1 cellular context compared by ENCODE assay signal in the genomic region with DNA sequence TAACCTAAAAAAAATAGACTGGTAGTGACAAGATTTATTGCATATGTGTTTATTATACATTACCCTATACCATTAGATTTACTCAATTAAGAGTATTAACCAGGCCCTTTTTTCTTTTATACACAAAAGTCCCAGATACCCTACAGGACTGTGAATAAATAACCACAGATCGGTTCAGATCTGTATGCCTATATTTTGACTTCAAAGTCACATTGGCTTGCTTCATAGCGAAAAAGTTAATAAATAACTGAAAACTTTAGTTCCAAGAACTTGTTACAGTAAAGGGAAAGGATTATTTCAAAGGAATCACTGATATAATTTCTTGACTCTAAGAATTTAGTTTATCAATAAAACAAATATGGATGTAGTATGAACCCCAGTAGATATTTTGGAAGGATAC.
TF ChIP-seq lines count a peak whose summit lies in the region.

No MANE protein-coding gene starts in this region.

TF ChIP-seq in HepG2, 621 proteins besides CTCF, POLR2A, EP300 and RAD21 (continued from another document):
- no peak for TF ChIP-seq RBFOX2 (IDR thresholded peaks at IDR 0.05; ENCODE audit: low read depth, low read length)
- TF ChIP-seq, protein P1, sequence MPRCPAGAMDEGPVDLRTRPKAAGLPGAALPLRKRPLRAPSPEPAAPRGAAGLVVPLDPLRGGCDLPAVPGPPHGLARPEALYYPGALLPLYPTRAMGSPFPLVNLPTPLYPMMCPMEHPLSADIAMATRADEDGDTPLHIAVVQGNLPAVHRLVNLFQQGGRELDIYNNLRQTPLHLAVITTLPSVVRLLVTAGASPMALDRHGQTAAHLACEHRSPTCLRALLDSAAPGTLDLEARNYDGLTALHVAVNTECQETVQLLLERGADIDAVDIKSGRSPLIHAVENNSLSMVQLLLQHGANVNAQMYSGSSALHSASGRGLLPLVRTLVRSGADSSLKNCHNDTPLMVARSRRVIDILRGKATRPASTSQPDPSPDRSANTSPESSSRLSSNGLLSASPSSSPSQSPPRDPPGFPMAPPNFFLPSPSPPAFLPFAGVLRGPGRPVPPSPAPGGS (CRISPR knock-in tag; IDR thresholded peaks at IDR 0.05): no peak
- TF ChIP-seq EHMT2 (IDR thresholded peaks at IDR 0.05; ENCODE audit: borderline replicate concordance, low read depth, low read length): no peak
- TF ChIP-seq RARA (CRISPR knock-in tag; IDR thresholded peaks at IDR 0.05): no peak
- TF ChIP-seq ELF1 (CRISPR knock-in tag; IDR thresholded peaks at IDR 0.05): no peak
- TF ChIP-seq, protein P2, sequence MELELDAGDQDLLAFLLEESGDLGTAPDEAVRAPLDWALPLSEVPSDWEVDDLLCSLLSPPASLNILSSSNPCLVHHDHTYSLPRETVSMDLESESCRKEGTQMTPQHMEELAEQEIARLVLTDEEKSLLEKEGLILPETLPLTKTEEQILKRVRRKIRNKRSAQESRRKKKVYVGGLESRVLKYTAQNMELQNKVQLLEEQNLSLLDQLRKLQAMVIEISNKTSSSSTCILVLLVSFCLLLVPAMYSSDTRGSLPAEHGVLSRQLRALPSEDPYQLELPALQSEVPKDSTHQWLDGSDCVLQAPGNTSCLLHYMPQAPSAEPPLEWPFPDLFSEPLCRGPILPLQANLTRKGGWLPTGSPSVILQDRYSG (CRISPR knock-in tag; IDR thresholded peaks at IDR 0.05): no peak
- 0 out of 2 replicates have a peak, but pooled peaks have one; percentile 14 for TF ChIP-seq BCL6 (CRISPR knock-in tag; IDR thresholded peaks at IDR 0.05)
- no peak for TF ChIP-seq ZSCAN31 (CRISPR knock-in tag; IDR thresholded peaks at IDR 0.05; ENCODE audit: low read depth)
TF ChIP-seq in HepG2: peak in this region for 7.
